Comparison of ENCODE assay signal across 8 cellular contexts in genomic region chr4:59553739-59554126, GRCh38.
A peak's percentile ranks its signal among the peaks of the same experiment; 100 is the strongest.
DNase-seq lines count a peak whose midpoint lies in the region; ATAC-seq lines count a peak whose summit lies in the region.

No MANE protein-coding gene starts in this region.

- H3K36me3 Mint-ChIP-seq in naive B cell, result no peaks in the 10 kb centered on the region

- H3K27me3 Mint-ChIP-seq in naive B cell, result no peaks in the 10 kb centered on the region

- H3K4me3 Mint-ChIP-seq in naive B cell, result peak overlapping the region in 5 of 8 donors; percentile 14 to 79 (median 31)

- H3K9me3 Mint-ChIP-seq in naive B cell, result peaks cover 0 to 4% (median 0%) of the 10 kb centered on the region in 7 donors

- peak overlapping the region in 2 of 6 donors; percentile 26 to 43 for H3K27ac Mint-ChIP-seq in naive B cell

- peaks cover 9 to 18% (median 14%) of the 10 kb centered on the region in 3 donors for H3K4me1 Mint-ChIP-seq in naive B cell

- ATAC-seq in GM18858 (IDR thresholded peaks at IDR 0.05; ENCODE audit: unreplicated experiment), result peak; percentile 56
- peak; percentile 63 for ATAC-seq in HG03342 (IDR thresholded peaks at IDR 0.05; ENCODE audit: unreplicated experiment)
- ATAC-seq in naive B cell (ENCODE audit: low read depth in 2 of 2), result no peak

- DNase-seq in amniotic stem cell (lab: John Stamatoyannopoulos, UW) (peak; percentile 31), naive B cell (no peak), NCI-H1092 (lab: John Stamatoyannopoulos, UW) (no peak), NCI-H2227 treated with DMSO at 0.1 percent for 48 hours (lab: John Stamatoyannopoulos, UW) (no peak), cerebellar cortex (ENCODE audit: low spot score) (no peak)
- DNase-seq in activated T-cell treated with anti-CD3 and anti-CD28 coated beads, Interleukin-2, amount 50 U/mL, for 1 hour, result no peak

Comparison
In these comparisons a context has a peak if more than half of its experiments do, and no peak if none do; other contexts are left out.
1. ATAC-seq: peak in GM18858 (single experiment) and HG03342 (single experiment); none in naive B cell (0 of 2).